7 cellular contexts compared by ENCODE assay signal in the genomic region with DNA sequence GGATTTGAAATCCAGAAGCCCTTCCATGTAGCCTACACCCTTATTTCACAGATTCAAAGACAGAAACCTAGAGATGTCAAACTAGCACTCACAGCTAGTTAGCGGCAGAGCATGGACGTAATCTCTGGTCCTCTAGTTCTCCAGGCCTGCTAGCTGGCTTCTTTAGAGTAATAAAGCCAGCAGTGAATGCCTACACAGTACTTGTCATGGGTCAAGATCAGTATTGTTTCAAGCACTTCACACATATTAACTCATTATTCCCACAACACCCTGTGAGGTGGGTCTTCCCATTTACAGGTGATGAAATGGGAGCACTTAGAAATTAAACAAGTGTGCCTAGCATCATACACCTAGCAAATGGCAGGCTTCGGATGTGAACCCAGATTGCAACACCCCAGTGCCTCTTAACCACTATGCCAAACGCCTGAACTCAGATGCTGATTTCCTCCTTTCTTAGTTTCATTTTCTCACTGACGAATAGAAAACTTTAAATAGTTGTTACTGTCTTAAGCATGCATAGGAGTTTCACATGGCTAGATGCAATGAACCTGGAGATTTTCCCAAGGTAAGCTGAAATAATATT.
DNase-seq lines count a peak whose midpoint lies in the region; ATAC-seq lines count a peak whose summit lies in the region.

No MANE protein-coding gene starts in this region.

- DNase-seq in NOMO-1 treated with DMSO at 0.1 percent for 48 hours (lab: John Stamatoyannopoulos, UW; ENCODE audit: unreplicated experiment) (peak; percentile 91), fibroblast of peridontal ligament (ENCODE audit: extremely low read depth) (peak; percentile 7), NCI-H345 (lab: John Stamatoyannopoulos, UW) (no peak), NCI-H2081 (lab: John Stamatoyannopoulos, UW) (no peak), NCI-H82 (lab: John Stamatoyannopoulos, UW) (no peak)

- ATAC-seq in GM18909 (IDR thresholded peaks at IDR 0.05; ENCODE audit: poor library complexity, unreplicated experiment) (peak; percentile 96), HG02798 (IDR thresholded peaks at IDR 0.05; ENCODE audit: poor library complexity, unreplicated experiment) (peak; percentile 95)

Comparison
In these comparisons a context has a peak if more than half of its experiments do, and no peak if none do; other contexts are left out.
1. DNase-seq: peak in NOMO-1 treated with DMSO at 0.1 percent for 48 hours (single experiment) and fibroblast of peridontal ligament (single experiment); none in NCI-H345 (single experiment), NCI-H2081 (0 of 2) and NCI-H82 (single experiment).